ENCODE assay signal across 2 cellular contexts in the genomic region with DNA sequence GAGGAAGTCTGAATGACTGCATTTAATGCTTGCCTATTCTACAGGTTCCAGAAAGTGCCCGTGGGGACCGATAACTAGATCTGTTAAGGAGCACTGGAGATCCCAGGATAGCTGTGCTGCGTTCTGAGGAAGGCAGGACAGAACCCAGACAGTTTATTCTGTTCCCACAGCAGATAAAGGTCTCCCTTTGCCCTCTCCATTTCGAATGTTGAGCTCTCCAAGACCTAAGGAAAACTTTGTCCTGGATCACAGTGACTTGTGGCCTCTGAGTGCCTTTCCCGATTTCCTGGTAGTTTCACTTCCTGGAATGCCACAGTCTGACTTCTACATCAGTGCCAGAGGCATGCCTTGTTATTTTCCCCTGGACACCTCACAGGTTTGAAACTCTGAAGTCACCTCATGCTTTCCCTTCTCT.
TF ChIP-seq lines count a peak whose summit lies in the region.

No MANE protein-coding gene starts in this region.

TF ChIP-seq in GM23338, 12 proteins besides CTCF, POLR2A, EP300 and RAD21:
- TF ChIP-seq REST (IDR thresholded peaks at IDR 0.05; ENCODE audit: unreplicated experiment): no peak
- TF ChIP-seq POLR2AphosphoS5 (IDR thresholded peaks at IDR 0.05; ENCODE audit: low read depth): no peak
- TF ChIP-seq ZNF114 (CRISPR knock-in tag; IDR thresholded peaks at IDR 0.05): no peak
- TF ChIP-seq, protein P1, sequence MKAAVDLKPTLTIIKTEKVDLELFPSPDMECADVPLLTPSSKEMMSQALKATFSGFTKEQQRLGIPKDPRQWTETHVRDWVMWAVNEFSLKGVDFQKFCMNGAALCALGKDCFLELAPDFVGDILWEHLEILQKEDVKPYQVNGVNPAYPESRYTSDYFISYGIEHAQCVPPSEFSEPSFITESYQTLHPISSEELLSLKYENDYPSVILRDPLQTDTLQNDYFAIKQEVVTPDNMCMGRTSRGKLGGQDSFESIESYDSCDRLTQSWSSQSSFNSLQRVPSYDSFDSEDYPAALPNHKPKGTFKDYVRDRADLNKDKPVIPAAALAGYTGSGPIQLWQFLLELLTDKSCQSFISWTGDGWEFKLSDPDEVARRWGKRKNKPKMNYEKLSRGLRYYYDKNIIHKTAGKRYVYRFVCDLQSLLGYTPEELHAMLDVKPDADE (IDR thresholded peaks at IDR 0.05): no peak
- no peak for TF ChIP-seq EZH2 (IDR thresholded peaks at IDR 0.05; ENCODE audit: low read depth, unreplicated experiment)

TF ChIP-seq in HepG2, 621 proteins besides CTCF, POLR2A, EP300 and RAD21:
- TF ChIP-seq, protein P2, sequence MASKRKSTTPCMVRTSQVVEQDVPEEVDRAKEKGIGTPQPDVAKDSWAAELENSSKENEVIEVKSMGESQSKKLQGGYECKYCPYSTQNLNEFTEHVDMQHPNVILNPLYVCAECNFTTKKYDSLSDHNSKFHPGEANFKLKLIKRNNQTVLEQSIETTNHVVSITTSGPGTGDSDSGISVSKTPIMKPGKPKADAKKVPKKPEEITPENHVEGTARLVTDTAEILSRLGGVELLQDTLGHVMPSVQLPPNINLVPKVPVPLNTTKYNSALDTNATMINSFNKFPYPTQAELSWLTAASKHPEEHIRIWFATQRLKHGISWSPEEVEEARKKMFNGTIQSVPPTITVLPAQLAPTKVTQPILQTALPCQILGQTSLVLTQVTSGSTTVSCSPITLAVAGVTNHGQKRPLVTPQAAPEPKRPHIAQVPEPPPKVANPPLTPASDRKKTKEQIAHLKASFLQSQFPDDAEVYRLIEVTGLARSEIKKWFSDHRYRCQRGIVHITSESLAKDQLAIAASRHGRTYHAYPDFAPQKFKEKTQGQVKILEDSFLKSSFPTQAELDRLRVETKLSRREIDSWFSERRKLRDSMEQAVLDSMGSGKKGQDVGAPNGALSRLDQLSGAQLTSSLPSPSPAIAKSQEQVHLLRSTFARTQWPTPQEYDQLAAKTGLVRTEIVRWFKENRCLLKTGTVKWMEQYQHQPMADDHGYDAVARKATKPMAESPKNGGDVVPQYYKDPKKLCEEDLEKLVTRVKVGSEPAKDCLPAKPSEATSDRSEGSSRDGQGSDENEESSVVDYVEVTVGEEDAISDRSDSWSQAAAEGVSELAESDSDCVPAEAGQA (IDR thresholded peaks at IDR 0.05; ENCODE audit: low read depth): no peak
- TF ChIP-seq, protein P2 (CRISPR knock-in tag; IDR thresholded peaks at IDR 0.05; ENCODE audit: borderline replicate concordance): no peak
- TF ChIP-seq, protein P3, sequence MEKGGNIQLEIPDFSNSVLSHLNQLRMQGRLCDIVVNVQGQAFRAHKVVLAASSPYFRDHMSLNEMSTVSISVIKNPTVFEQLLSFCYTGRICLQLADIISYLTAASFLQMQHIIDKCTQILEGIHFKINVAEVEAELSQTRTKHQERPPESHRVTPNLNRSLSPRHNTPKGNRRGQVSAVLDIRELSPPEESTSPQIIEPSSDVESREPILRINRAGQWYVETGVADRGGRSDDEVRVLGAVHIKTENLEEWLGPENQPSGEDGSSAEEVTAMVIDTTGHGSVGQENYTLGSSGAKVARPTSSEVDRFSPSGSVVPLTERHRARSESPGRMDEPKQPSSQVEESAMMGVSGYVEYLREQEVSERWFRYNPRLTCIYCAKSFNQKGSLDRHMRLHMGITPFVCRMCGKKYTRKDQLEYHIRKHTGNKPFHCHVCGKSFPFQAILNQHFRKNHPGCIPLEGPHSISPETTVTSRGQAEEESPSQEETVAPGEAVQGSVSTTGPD (CRISPR knock-in tag; IDR thresholded peaks at IDR 0.05): no peak
- no peak for TF ChIP-seq ZNF569 (CRISPR knock-in tag; IDR thresholded peaks at IDR 0.05; ENCODE audit: borderline replicate concordance)
- TF ChIP-seq PAX8 (CRISPR knock-in tag; IDR thresholded peaks at IDR 0.05; ENCODE audit: borderline replicate concordance): no peak
- no peak for TF ChIP-seq ZC3H4 (CRISPR knock-in tag; IDR thresholded peaks at IDR 0.05; ENCODE audit: borderline replicate concordance)
- no peak for TF ChIP-seq PHF8 (CRISPR knock-in tag; IDR thresholded peaks at IDR 0.05)
- TF ChIP-seq TBX3 (IDR thresholded peaks at IDR 0.05; ENCODE audit: borderline replicate concordance): no peak
- no peak for TF ChIP-seq KMT2A (CRISPR knock-in tag; IDR thresholded peaks at IDR 0.05)
- no peak for TF ChIP-seq JARID2 (CRISPR knock-in tag; IDR thresholded peaks at IDR 0.05; ENCODE audit: insufficient replicate concordance)
- TF ChIP-seq SOX13 (IDR thresholded peaks at IDR 0.05): no peak
- no peak for TF ChIP-seq SOX13 (CRISPR knock-in tag; conservative IDR thresholded peaks at IDR 0.05 in 1 of 2, IDR thresholded peaks at IDR 0.05 in 1 of 2)
- TF ChIP-seq ZNF616 (CRISPR knock-in tag; IDR thresholded peaks at IDR 0.05; ENCODE audit: low read depth): no peak
- TF ChIP-seq AGO2 (optimal IDR thresholded peaks at IDR 0.05; ENCODE audit: low read depth, low read length): no peak
- no peak for TF ChIP-seq MBNL3 (CRISPR knock-in tag; conservative IDR thresholded peaks at IDR 0.05)
- no peak for TF ChIP-seq ZNF337 (CRISPR knock-in tag; IDR thresholded peaks at IDR 0.05; ENCODE audit: borderline replicate concordance, low read depth)
- TF ChIP-seq, protein P4, sequence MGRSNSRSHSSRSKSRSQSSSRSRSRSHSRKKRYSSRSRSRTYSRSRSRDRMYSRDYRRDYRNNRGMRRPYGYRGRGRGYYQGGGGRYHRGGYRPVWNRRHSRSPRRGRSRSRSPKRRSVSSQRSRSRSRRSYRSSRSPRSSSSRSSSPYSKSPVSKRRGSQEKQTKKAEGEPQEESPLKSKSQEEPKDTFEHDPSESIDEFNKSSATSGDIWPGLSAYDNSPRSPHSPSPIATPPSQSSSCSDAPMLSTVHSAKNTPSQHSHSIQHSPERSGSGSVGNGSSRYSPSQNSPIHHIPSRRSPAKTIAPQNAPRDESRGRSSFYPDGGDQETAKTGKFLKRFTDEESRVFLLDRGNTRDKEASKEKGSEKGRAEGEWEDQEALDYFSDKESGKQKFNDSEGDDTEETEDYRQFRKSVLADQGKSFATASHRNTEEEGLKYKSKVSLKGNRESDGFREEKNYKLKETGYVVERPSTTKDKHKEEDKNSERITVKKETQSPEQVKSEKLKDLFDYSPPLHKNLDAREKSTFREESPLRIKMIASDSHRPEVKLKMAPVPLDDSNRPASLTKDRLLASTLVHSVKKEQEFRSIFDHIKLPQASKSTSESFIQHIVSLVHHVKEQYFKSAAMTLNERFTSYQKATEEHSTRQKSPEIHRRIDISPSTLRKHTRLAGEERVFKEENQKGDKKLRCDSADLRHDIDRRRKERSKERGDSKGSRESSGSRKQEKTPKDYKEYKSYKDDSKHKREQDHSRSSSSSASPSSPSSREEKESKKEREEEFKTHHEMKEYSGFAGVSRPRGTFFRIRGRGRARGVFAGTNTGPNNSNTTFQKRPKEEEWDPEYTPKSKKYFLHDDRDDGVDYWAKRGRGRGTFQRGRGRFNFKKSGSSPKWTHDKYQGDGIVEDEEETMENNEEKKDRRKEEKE (IDR thresholded peaks at IDR 0.05): no peak
TF ChIP-seq in HepG2: peak in this region for 0.
